In genomic region chr7:149267733-149268132, GRCh38 we compare ENCODE assay signal across 26 cellular contexts.
"Had no signal": no experiment of that assay in that cellular context is flagged by ENCODE, and none has a peak within 500 bp of the region (broad histone marks: within the 10 kb centered on the region; RNA-seq: fewer than 3 reads in every experiment).

No MANE protein-coding gene starts in this region.

- H3K27me3 ChIP-seq: dorsolateral prefrontal cortex, gastrocnemius medialis, neutrophil, right lobe of liver, stomach, thyroid gland had no signal

- H3K9me3 ChIP-seq: gastrocnemius medialis, mucosa of descending colon, neutrophil, right lobe of liver, stomach, thyroid gland had no signal

- H3K36me3 ChIP-seq: neutrophil had no signal

- H3K79me2 ChIP-seq: parathyroid adenoma had no signal

- H3K4me1 ChIP-seq: parathyroid adenoma, right lobe of liver had no signal

- H3K9ac ChIP-seq: parathyroid adenoma had no signal

- H3K4me3 ChIP-seq: dorsolateral prefrontal cortex, gastrocnemius medialis, lung, mucosa of descending colon, right lobe of liver, smooth muscle cell, stomach, thyroid gland had no signal

- ATAC-seq: esophagus mucosa; gastrocnemius medialis; left lobe of liver; mucosa of descending colon; natural killer cell treated with Interleukin-12 subunit alpha and Interleukin-12 subunit beta and Interleukin-15 and Interleukin-18, amount 100 ng/mL, for 72 hours; right lobe of liver; stimulated activated effector memory CD8-positive, alpha-beta T cell treated with anti-CD3 and anti-CD28 coated beads, Interleukin-12 subunit alpha, Interleukin-12 subunit beta, amount 100 ng/mL, for 72 hours had no signal

- H3K4me2 ChIP-seq: smooth muscle cell had no signal

- H2AFZ ChIP-seq: parathyroid adenoma had no signal

- H3K27ac ChIP-seq: dorsolateral prefrontal cortex, epithelial cell of prostate, gastrocnemius medialis, neutrophil, parathyroid adenoma, right lobe of liver, stomach, thyroid gland had no signal

- DNase-seq: dorsolateral prefrontal cortex; effector CD4-positive, alpha-beta T cell; foreskin fibroblast; gastrocnemius medialis; kidney; mesenchymal stem cell; mucosa of descending colon; naive B cell; right lobe of liver; stimulated activated CD4-positive, alpha-beta T cell treated with anti-CD3 and anti-CD28 coated beads, Interleukin-12 subunit alpha, Interleukin-12 subunit beta, amount 100 ng/mL, for 4 hours; stimulated activated CD4-positive, alpha-beta T cell treated with anti-CD3 and anti-CD28 coated beads, Interleukin-1b, Interleukin-23, amount 100 ng/mL, for 48 hours; stimulated activated CD4-positive, alpha-beta T cell treated with anti-CD3 and anti-CD28 coated beads, Interleukin-4, amount 100 ng/mL, for 1 hour; stimulated activated naive CD4-positive, alpha-beta T cell treated with Interleukin-2 at 50 U/mL for 16 hours; stomach; thyroid gland had no signal

- FAIRE-seq: colon, kidney, urothelium cell line had no signal
